8 cellular contexts compared by ENCODE assay signal in genomic region chr3:120416868-120417267, GRCh38. TPM values are rescaled to one million over a fixed set of nuclear protein-coding genes. Genes with fewer than 3 reads are reported as not detected.
DNase-seq lines count a peak whose midpoint lies in the region; ATAC-seq and TF ChIP-seq lines count a peak whose summit lies in the region.

No MANE protein-coding gene starts in this region.

- no peak for TF ChIP-seq CTCF in OCI-LY7 (conservative IDR thresholded peaks at IDR 0.05; ENCODE audit: low read length)
- TF ChIP-seq CTCF in foreskin keratinocyte (conservative IDR thresholded peaks at IDR 0.05) = no peak
- no peak for TF ChIP-seq CTCF in stomach (IDR thresholded peaks at IDR 0.05)

- H3K9me2 ChIP-seq in OCI-LY7 (ENCODE audit: insufficient read depth, low read length) = no peaks in the 10 kb centered on the region

- no peak overlapping the region for H3K27ac ChIP-seq in OCI-LY7 (ENCODE audit: low read depth, low read length, poor library complexity, severe bottlenecking)
- H3K27ac ChIP-seq in foreskin keratinocyte = no peak overlapping the region
- H3K27ac ChIP-seq in stomach = peak overlapping the region in 4 of 5 donors; percentile 40 to 83 (median 74)

- TF ChIP-seq EP300 in stomach (IDR thresholded peaks at IDR 0.05) = no peak

- no peaks in the 10 kb centered on the region for H4K20me1 ChIP-seq in OCI-LY7 (ENCODE audit: insufficient read depth, low read length)

- H3K4me3 ChIP-seq in OCI-LY7 (ENCODE audit: low read depth, low read length, poor library complexity, severe bottlenecking) (peak overlapping the region; percentile 9), stomach (peak overlapping the region in 3 of 4 donors; percentile 27 to 35 (median 28))

- TF ChIP-seq POLR2A in stomach (IDR thresholded peaks at IDR 0.05) = no peak

- 7 to 25% (median 15%) methylated on average over 2 of the region's 2 CpGs for WGBS in stomach, 5 donors

- CTCF ChIA-PET in OCI-LY7 (lab: Charles Lee; ENCODE audit: unreplicated experiment) = interaction anchor here (1.0 to 2.7 kb wide), 4 partner anchors 19 to 597 kb away, joined by 3 to 19 read pairs (median 6); no protein-coding TSS in a partner anchor

- H3K9me3 ChIP-seq in OCI-LY7 (ENCODE audit: low read length) (no peaks in the 10 kb centered on the region), stomach (no peaks in the 10 kb centered on the region)

- no peaks in the 10 kb centered on the region for H3K79me2 ChIP-seq in OCI-LY7 (ENCODE audit: insufficient read depth, low read depth, low read length)

- POLR2A ChIA-PET in OCI-LY7 (lab: Charles Lee) = interaction anchor here (0.6 to 3.5 kb wide), 9 partner anchors 18 to 258 kb away, joined by 3 to 18 read pairs (median 3); partner anchors contain the start of genes LRRC58 and NDUFB4

- DNase-seq in OCI-LY7 (ENCODE audit: low spot score) (no peak), foreskin keratinocyte (no peak), stomach (no peak), NAMALWA (ENCODE audit: low spot score) (no peak), NCI-H526 treated with DMSO at 0.1 percent for 48 hours (lab: John Stamatoyannopoulos, UW) (no peak), mesenteric fat pad (ENCODE audit: low spot score) (no peak)

- ATAC-seq in GM18498 (IDR thresholded peaks at IDR 0.05; ENCODE audit: unreplicated experiment) (peak; percentile 20), GM21786 (IDR thresholded peaks at IDR 0.05; ENCODE audit: unreplicated experiment) (peak; percentile 18), foreskin keratinocyte (peak; percentile 6)

- peak overlapping the region; percentile 99; the same call in 1 of the 2 replicates for H2AFZ ChIP-seq in OCI-LY7 (ENCODE audit: low read length)

- H3K27me3 ChIP-seq in foreskin keratinocyte (no peaks in the 10 kb centered on the region), stomach (no peaks in the 10 kb centered on the region)

- peak overlapping the region; percentile 68; the same call in 1 of the 2 replicates for H3K4me2 ChIP-seq in OCI-LY7 (ENCODE audit: low read length)

- BruUV-seq in OCI-LY7 (replicated peaks; lab: Mats Ljungman, UMichigan) = no TSS peak

- H3K4me1 ChIP-seq in OCI-LY7 (ENCODE audit: insufficient read depth, low read length, poor library complexity, severe bottlenecking) = peaks cover 11% of the 10 kb centered on the region
- H3K4me1 ChIP-seq in foreskin keratinocyte = no peaks in the 10 kb centered on the region
- peaks cover 10 to 58% (median 36%) of the 10 kb centered on the region in 4 donors for H3K4me1 ChIP-seq in stomach

- no peaks in the 10 kb centered on the region for H3K36me3 ChIP-seq in OCI-LY7 (ENCODE audit: insufficient read depth, low read length)
- H3K36me3 ChIP-seq in stomach = peaks cover 0 to 5% (median 4%) of the 10 kb centered on the region in 4 donors

- intact Hi-C loops in OCI-LY7 (cut with micrococcal nuclease; ENCODE audit: unreplicated experiment) (loop anchor here (1.0 to 10.0 kb wide), 5 partner anchors 68 to 595 kb away; partner anchors contain the start of gene LRRC58), stomach (cut with DNase I; ENCODE audit: low total_unique reads) (no loop called here)

RNA-seq across cellular contexts. Expression of gene FSTL1, which starts 33.9 kb away (rescaled TPM):
- total RNA-seq in OCI-LY7 (2014; rRNA removed; shearing (Covaris generic)) = 0.03 and 0.09 TPM in 2 replicates
- total RNA-seq in OCI-LY7 (2022) = 0.74 and 0.79 TPM in 2 replicates
- 86.4 and 89.3 TPM in 2 replicates for total RNA-seq in foreskin keratinocyte
- 29.5 and 32.3 TPM in 2 replicates for polyA plus RNA-seq in foreskin keratinocyte
- 100 to 1,000 TPM in 4 of 5 donors, 10 to 100 TPM in 1; 89.2 to 946 (median 117) TPM for total RNA-seq in stomach
- polyA plus RNA-seq in stomach = 10 to 100 TPM; 14.2 to 20.4 (median 15.8) TPM
- 1,301 TPM for total RNA-seq in mesenteric fat pad

Comparison
In these comparisons a context has a peak if more than half of its experiments do, and no peak if none do; other contexts are left out.
1. H3K27ac ChIP-seq: peak in stomach (4 of 5); none in OCI-LY7 (single experiment) and foreskin keratinocyte (single experiment).
2. RNA of gene FSTL1, which starts 33.9 kb away (total RNA-seq): 1,301 TPM in mesenteric fat pad (single experiment), 89.2 to 946 TPM in stomach and 86.4 to 89.3 TPM in foreskin keratinocyte; 0.03 to 0.79 TPM in OCI-LY7; every median in the first group is over 10 times any median in the second.
3. Peak in every context shown above with its lines, with median percentiles within 50 percentile points of each other: ATAC-seq.